In genomic region chr17:66676421-66676820, GRCh38 we compare ENCODE assay signal across 12 cellular contexts.
A peak's percentile ranks its signal among the peaks of the same experiment; 100 is the strongest.
DNase-seq lines count a peak whose midpoint lies in the region; ATAC-seq and TF ChIP-seq lines count a peak whose summit lies in the region.
"Had no signal": no experiment of that assay in that cellular context is flagged by ENCODE, and none has a peak within 500 bp of the region (broad histone marks: within the 10 kb centered on the region; RNA-seq: fewer than 3 reads in every experiment).

No MANE protein-coding gene starts in this region.

- H3K4me3 ChIP-seq in iPS-15b (ENCODE audit: low read depth, low read length) (no peak overlapping the region), GM23338 (no peak overlapping the region)

- H3K9me3 ChIP-seq in iPS-15b (ENCODE audit: control insufficient read depth, insufficient read depth, low read length) = no peaks in the 10 kb centered on the region

- H3K4me3 Mint-ChIP-seq in GM23338 = no peak overlapping the region
- H3K4me3 Mint-ChIP-seq: activated B cell treated with CpG ODN at 0.5 μM for 24 hours, naive B cell had no signal

- H3K9me2 ChIP-seq in GM23338 (ENCODE audit: insufficient read depth) = no peaks in the 10 kb centered on the region

- H3K4me1 Mint-ChIP-seq in GM23338 = peaks cover 17% of the 10 kb centered on the region

- peak overlapping the region; percentile 24 for H3K9ac ChIP-seq in iPS-15b (ENCODE audit: low read depth, low read length)

- H3K27me3 ChIP-seq in iPS-15b (ENCODE audit: control insufficient read depth, insufficient read depth, low read length) (no peaks in the 10 kb centered on the region), GM23338 (ENCODE audit: insufficient read depth) (no peaks in the 10 kb centered on the region)

- ATAC-seq in GM23338 (no peak), HG03354 (IDR thresholded peaks at IDR 0.05; ENCODE audit: poor library complexity, severe bottlenecking, unreplicated experiment) (no peak)

- H3K36me3 ChIP-seq in iPS-15b (ENCODE audit: control insufficient read depth, insufficient read depth, low read length) (no peaks in the 10 kb centered on the region), GM23338 (ENCODE audit: insufficient read depth) (no peaks in the 10 kb centered on the region)

- in situ Hi-C loops in GM13976 (cut with MboI; ENCODE audit: low sequenced_read_pairs, unreplicated experiment) = no loop called here

- H3K79me2 ChIP-seq in GM23338 (replicated peaks; ENCODE audit: insufficient read depth) = no peaks in the 10 kb centered on the region

- no peaks in the 10 kb centered on the region for H3F3A ChIP-seq in GM23338 (replicated peaks; ENCODE audit: low read depth)

- no peak overlapping the region for H3K4me2 ChIP-seq in GM23338

- H2AFZ ChIP-seq in GM23338 = no peak overlapping the region

- TF ChIP-seq CTCF in GM23338 (conservative IDR thresholded peaks at IDR 0.05; ENCODE audit: low read depth in 2 of 2) (no peak), GM13976 (IDR thresholded peaks at IDR 0.05; ENCODE audit: borderline replicate concordance, control extremely low read depth, extremely low read depth, insufficient read depth, missing control alignments) (no peak)

- 0 out of 3 replicates have a peak, but pooled peaks cover 4% of the 10 kb centered on the region for H3K9me3 Mint-ChIP-seq in GM23338

- DNase-seq in DMS79 treated with DMSO at 0.1 percent for 48 hours (lab: John Stamatoyannopoulos, UW) (peak; percentile 28), DMS79 (lab: John Stamatoyannopoulos, UW) (no peak), NCI-H748 (lab: John Stamatoyannopoulos, UW; ENCODE audit: unreplicated experiment) (peak; percentile 63), substantia nigra (lab: John Stamatoyannopoulos, UW) (peak in 1 of 49 donors; percentile 13), GM23338 (ENCODE audit: low spot score) (no peak), GM13976 (ENCODE audit: low spot score) (no peak)
- DNase-seq: activated B cell treated with CpG ODN at 0.5 μM for 24 hours, amniotic stem cell, naive B cell, NCI-H774 had no signal

- H3K4me1 ChIP-seq in iPS-15b (ENCODE audit: control insufficient read depth, insufficient read depth, low read length) (peaks cover 2% of the 10 kb centered on the region), GM23338 (ENCODE audit: insufficient read depth) (no peaks in the 10 kb centered on the region; the same call in 1 of the 2 replicates)

- no peak overlapping the region for H3K27ac Mint-ChIP-seq in GM23338
- H3K27ac Mint-ChIP-seq: activated B cell treated with CpG ODN at 0.5 μM for 24 hours, naive B cell had no signal

- H4K20me1 ChIP-seq in GM23338 (replicated peaks; ENCODE audit: insufficient read depth) = no peaks in the 10 kb centered on the region

- H3K27ac ChIP-seq in substantia nigra (ENCODE audit: low read depth, low read length, poor library complexity, severe bottlenecking) (peak overlapping the region; percentile 36), GM23338 (ENCODE audit: low read depth) (no peak overlapping the region)

- H3K36me3 Mint-ChIP-seq in GM23338 (ENCODE audit: low read depth) = no peaks in the 10 kb centered on the region
- H3K36me3 Mint-ChIP-seq: naive B cell had no signal

- no peaks in the 10 kb centered on the region for H3K27me3 Mint-ChIP-seq in GM23338 (ENCODE audit: insufficient read depth, low read depth, poor library complexity)
- H3K27me3 Mint-ChIP-seq: activated B cell treated with CpG ODN at 0.5 μM for 24 hours, naive B cell had no signal

TF ChIP-seq in GM23338, 12 proteins besides CTCF, POLR2A, EP300 and RAD21:
- no peak for TF ChIP-seq CREB1 (CRISPR knock-in tag; IDR thresholded peaks at IDR 0.05; ENCODE audit: low read depth)
- TF ChIP-seq EZH2 (IDR thresholded peaks at IDR 0.05; ENCODE audit: low read depth, unreplicated experiment) = no peak
- no peak for TF ChIP-seq POLR2AphosphoS5 (IDR thresholded peaks at IDR 0.05; ENCODE audit: low read depth)
- no peak for TF ChIP-seq STAT1 (IDR thresholded peaks at IDR 0.05; ENCODE audit: unreplicated experiment)
- TF ChIP-seq JUNB (IDR thresholded peaks at IDR 0.05; ENCODE audit: unreplicated experiment) = no peak
TF ChIP-seq in GM23338: peak in this region for 0.

Comparison
In these comparisons a context has a peak if more than half of its experiments do, and no peak if none do; other contexts are left out.
1. DNase-seq: peak in DMS79 treated with DMSO at 0.1 percent for 48 hours (single experiment) and NCI-H748 (single experiment); none in DMS79 (single experiment), GM23338 (single experiment) and GM13976 (single experiment).